ENCODE assay signal across 30 cellular contexts in the genomic region with DNA sequence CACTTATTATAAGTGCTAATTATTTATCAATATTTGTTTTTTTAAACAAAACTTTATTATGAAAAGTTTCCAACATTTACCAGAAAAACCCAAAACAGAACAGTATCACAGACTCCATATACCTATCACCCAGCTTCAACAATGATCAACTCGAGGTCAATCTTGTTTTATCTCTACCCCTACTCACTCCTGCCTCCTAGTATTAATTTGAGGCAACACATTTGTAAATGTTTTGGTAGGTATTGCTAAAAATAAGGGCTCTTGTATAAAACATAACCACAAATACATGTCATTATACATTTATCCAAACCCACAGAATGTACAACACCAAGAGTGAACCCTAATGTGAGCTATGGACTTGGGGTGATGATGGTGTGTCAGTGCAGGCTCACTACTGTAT.
"Had no signal": no experiment of that assay in that cellular context is flagged by ENCODE, and none has a peak within 500 bp of the region (broad histone marks: within the 10 kb centered on the region; RNA-seq: fewer than 3 reads in every experiment).

No MANE protein-coding gene starts in this region.

- H3K27me3 ChIP-seq: left lung, ovary, sigmoid colon, spleen, suprapubic skin, tibial artery, upper lobe of right lung had no signal

- ATAC-seq: left colon; left lung; natural killer cell; right cardiac atrium; stimulated activated effector memory CD8-positive, alpha-beta T cell treated with anti-CD3 and anti-CD28 coated beads, Interleukin-12 subunit alpha, Interleukin-12 subunit beta, amount 100 ng/mL, for 72 hours; upper lobe of right lung had no signal

- H3K36me3 ChIP-seq: left lung, neural progenitor cell, ovary, sigmoid colon, spleen, suprapubic skin, thoracic aorta, tibial artery, upper lobe of right lung had no signal

- H3K9me3 ChIP-seq: left lung, ovary, sigmoid colon, spleen, suprapubic skin, thoracic aorta, tibial artery, upper lobe of right lung had no signal

- H3K27me3 Mint-ChIP-seq: naive B cell; stimulated activated naive CD8-positive, alpha-beta T cell treated with anti-CD3 and anti-CD28 coated beads, Interleukin-15, Interleukin-2, amounts not matched to agents 100 ng/mL and 50 ng/mL, for 24 hours had no signal

- FAIRE-seq: islet of Langerhans, kidney, small intestine, urothelium cell line had no signal

- H3K27ac ChIP-seq: left lung, neural progenitor cell, sigmoid colon, spleen, suprapubic skin, thoracic aorta, tibial artery, upper lobe of right lung had no signal

- H2AFZ ChIP-seq: neural progenitor cell had no signal

- H3K36me3 Mint-ChIP-seq: immature natural killer cell; mesothelial cell of epicardium; naive B cell; natural killer cell; neural progenitor cell; stimulated activated effector memory CD8-positive, alpha-beta T cell treated with anti-CD3 and anti-CD28 coated beads, Interleukin-12 subunit alpha, Interleukin-12 subunit beta, amount 100 ng/mL, for 72 hours had no signal

- H3K27ac Mint-ChIP-seq: immature natural killer cell; mesothelial cell of epicardium; naive B cell; natural killer cell; nephron progenitor cell; neural progenitor cell; progenitor cell of endocrine pancreas; stimulated activated effector memory CD8-positive, alpha-beta T cell treated with anti-CD3 and anti-CD28 coated beads, Interleukin-12 subunit alpha, Interleukin-12 subunit beta, amount 100 ng/mL, for 72 hours; stimulated activated naive CD8-positive, alpha-beta T cell treated with anti-CD3 and anti-CD28 coated beads, Interleukin-15, Interleukin-2, amounts not matched to agents 100 ng/mL and 50 ng/mL, for 24 hours had no signal

- H3K4me3 Mint-ChIP-seq: immature natural killer cell; mesothelial cell of epicardium; naive B cell; natural killer cell; nephron progenitor cell; stimulated activated effector memory CD8-positive, alpha-beta T cell treated with anti-CD3 and anti-CD28 coated beads, Interleukin-12 subunit alpha, Interleukin-12 subunit beta, amount 100 ng/mL, for 72 hours; stimulated activated naive CD8-positive, alpha-beta T cell treated with anti-CD3 and anti-CD28 coated beads, Interleukin-15, Interleukin-2, amounts not matched to agents 100 ng/mL and 50 ng/mL, for 24 hours had no signal

- H3K9me3 Mint-ChIP-seq: immature natural killer cell; mesothelial cell of epicardium; natural killer cell; nephron progenitor cell; neural progenitor cell; stimulated activated effector memory CD8-positive, alpha-beta T cell treated with anti-CD3 and anti-CD28 coated beads, Interleukin-12 subunit alpha, Interleukin-12 subunit beta, amount 100 ng/mL, for 72 hours; stimulated activated naive CD8-positive, alpha-beta T cell treated with anti-CD3 and anti-CD28 coated beads, Interleukin-15, Interleukin-2, amounts not matched to agents 100 ng/mL and 50 ng/mL, for 24 hours had no signal

- H3K9ac ChIP-seq: neural progenitor cell had no signal

- H3K4me3 ChIP-seq: left lung, lung, neural progenitor cell, ovary, sigmoid colon, spleen, suprapubic skin, thoracic aorta, tibial artery, upper lobe of right lung had no signal

- DNase-seq: hypothalamus; immature natural killer cell; kidney; left colon; left lung; mesendoderm; naive B cell; natural killer cell; nephron progenitor cell; ovary; retina; right cardiac atrium; sigmoid colon; small intestine; spleen; stimulated activated CD4-positive, alpha-beta T cell treated with anti-CD3 and anti-CD28 coated beads, Interleukin-4, amount 100 ng/mL, for 24 hours; stimulated activated naive CD4-positive, alpha-beta T cell; tibial artery; trophoblast cell; upper lobe of right lung had no signal
